In the genomic region with DNA sequence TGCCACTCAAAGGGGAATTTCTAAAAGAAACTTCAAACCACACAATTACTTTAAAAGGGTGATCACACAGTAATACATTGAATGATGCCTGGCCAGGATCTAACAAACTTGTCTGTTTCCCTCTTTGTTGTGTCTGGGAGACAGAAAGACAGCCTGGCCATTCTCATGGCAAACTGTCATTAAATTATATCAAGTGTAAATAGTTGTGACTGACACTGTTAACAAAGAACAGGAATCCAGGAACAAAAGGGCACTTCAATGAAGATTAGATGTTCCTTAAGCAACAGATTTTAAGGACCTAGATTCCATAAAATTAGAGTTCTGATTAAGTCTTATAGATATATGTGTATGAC, we compare ENCODE assay signal across 22 cellular contexts.
"Had no signal": no experiment of that assay in that cellular context is flagged by ENCODE, and none has a peak within 500 bp of the region (broad histone marks: within the 10 kb centered on the region; RNA-seq: fewer than 3 reads in every experiment).

No MANE protein-coding gene starts in this region.

- FAIRE-seq: colon, small intestine had no signal

- ATAC-seq: activated CD4-positive, CD25-positive, alpha-beta regulatory T cell treated with anti-CD3 and anti-CD28 coated beads, Interleukin-2, amount 50 U/mL, for 24 hours; activated CD8-positive, alpha-beta T cell treated with anti-CD3 and anti-CD28 coated beads, Interleukin-2, amount 10 ng/mL, durations not matched to agents 7 days and 5 days; effector memory CD8-positive, alpha-beta T cell; stimulated activated effector memory CD8-positive, alpha-beta T cell treated with anti-CD3 and anti-CD28 coated beads, Interleukin-12 subunit alpha, Interleukin-12 subunit beta, amount 100 ng/mL, for 72 hours; stimulated activated naive CD8-positive, alpha-beta T cell treated with anti-CD3 and anti-CD28 coated beads, Interleukin-15, amount 100 ng/mL, for 72 hours; T-cell had no signal

- H3K27me3 ChIP-seq: esophagus muscularis mucosa, right lobe of liver, suprapubic skin, transverse colon, uterus had no signal

- DNase-seq: activated CD4-positive, alpha-beta T cell treated with anti-CD3 and anti-CD28 coated beads, Interleukin-2, amount 10 ng/mL, durations not matched to agents 7 days and 5 days; activated CD8-positive, alpha-beta T cell treated with anti-CD3 and anti-CD28 coated beads, Interleukin-2, amount 10 ng/mL, durations not matched to agents 7 days and 5 days; activated gamma-delta T cell; aorta; central memory CD4-positive, alpha-beta T cell; effector memory CD8-positive, alpha-beta T cell; glutamatergic neuron; left colon; lower lobe of right lung; right lobe of liver; stimulated activated CD4-positive, alpha-beta T cell treated with anti-CD3 and anti-CD28 coated beads, Interleukin-2, amount 100 ng/mL, for 24 hours; stimulated activated naive CD8-positive, alpha-beta T cell treated with anti-CD3 and anti-CD28 coated beads, Interleukin-15, amount 100 ng/mL, for 72 hours; T-cell; transverse colon; uterus had no signal

- H3K27ac ChIP-seq: esophagus muscularis mucosa, lower lobe of right lung, right lobe of liver, suprapubic skin, transverse colon, uterus, VCaP had no signal
